Comparison of ENCODE assay signal across 27 cellular contexts in the genomic region with DNA sequence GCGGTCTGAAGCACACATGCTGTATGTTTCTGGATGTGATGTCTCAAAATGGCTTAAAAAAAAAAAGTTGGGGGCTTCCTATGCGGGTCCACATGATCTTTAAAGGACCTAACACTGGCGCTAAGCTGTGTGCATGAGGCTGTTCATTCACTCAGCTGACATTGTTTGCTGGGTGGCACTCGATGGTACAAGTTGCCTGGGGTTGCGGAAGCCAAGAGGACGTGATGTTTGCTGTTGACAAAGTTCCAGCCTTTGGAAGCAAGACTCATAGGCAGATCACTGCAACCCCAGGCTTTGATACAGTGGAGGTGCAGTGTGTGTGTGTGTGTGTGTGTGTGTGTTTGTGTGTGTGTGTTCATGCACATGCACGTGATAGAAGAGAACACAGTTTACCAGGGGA. TPM values are rescaled to one million over a fixed set of nuclear protein-coding genes. Genes with fewer than 3 reads are reported as not detected.
DNase-seq lines count a peak whose midpoint lies in the region; ATAC-seq and TF ChIP-seq lines count a peak whose summit lies in the region.
"Had no signal": no experiment of that assay in that cellular context is flagged by ENCODE, and none has a peak within 500 bp of the region (broad histone marks: within the 10 kb centered on the region; RNA-seq: fewer than 3 reads in every experiment).

No MANE protein-coding gene starts in this region.

- H3K9me3 Mint-ChIP-seq in neural progenitor cell: peaks cover 4% of the 10 kb centered on the region
- H3K9me3 Mint-ChIP-seq: activated T-cell treated with anti-CD3 and anti-CD28 coated beads, Interleukin-2, amount 50 U/mL, for 4 hours; naive thymus-derived CD4-positive, alpha-beta T cell had no signal

- no peaks in the 10 kb centered on the region for H3K9me3 ChIP-seq in right cardiac atrium (ENCODE audit: control insufficient read depth, low read length)
- no peaks in the 10 kb centered on the region for H3K9me3 ChIP-seq in neural progenitor cell (ENCODE audit: low read depth)
- H3K9me3 ChIP-seq in upper lobe of right lung: no peaks in the 10 kb centered on the region
- H3K9me3 ChIP-seq in gastroesophageal sphincter: no peaks in the 10 kb centered on the region
- no peaks in the 10 kb centered on the region for H3K9me3 ChIP-seq in T-helper 17 cell (ENCODE audit: control insufficient read depth, low read length, poor library complexity, severe bottlenecking)
- H3K9me3 ChIP-seq: adrenal gland, suprapubic skin had no signal

- H3F3A ChIP-seq in neural progenitor cell (ENCODE audit: low read depth): peaks cover 23% of the 10 kb centered on the region

- TF ChIP-seq EP300 in gastroesophageal sphincter (IDR thresholded peaks at IDR 0.05): no peak

- H3K4me1 ChIP-seq in right cardiac atrium (ENCODE audit: control insufficient read depth, insufficient read depth, low read length) (peaks cover 10% of the 10 kb centered on the region), neural progenitor cell (peaks cover 33% of the 10 kb centered on the region), upper lobe of right lung (peaks cover 13% of the 10 kb centered on the region), gastroesophageal sphincter (peaks cover 0 to 44% (median 6%) of the 10 kb centered on the region in 3 donors)

- no peak overlapping the region for H3K27ac Mint-ChIP-seq in neural progenitor cell
- H3K27ac Mint-ChIP-seq in T-helper 17 cell: no peak overlapping the region
- H3K27ac Mint-ChIP-seq: HFFc6; naive thymus-derived CD4-positive, alpha-beta T cell had no signal

- H3K4me2 ChIP-seq in neural progenitor cell: peak overlapping the region; percentile 63
- H3K4me2 ChIP-seq: KMS-11 had no signal

- no peaks in the 10 kb centered on the region for H3K79me2 ChIP-seq in neural progenitor cell (ENCODE audit: low read depth)

- H3K4me1 Mint-ChIP-seq in neural progenitor cell (peaks cover 47% of the 10 kb centered on the region), T-helper 17 cell (peaks cover 5% of the 10 kb centered on the region)

- H3K9ac ChIP-seq in neural progenitor cell: no peak overlapping the region
- H3K9ac ChIP-seq: KMS-11 had no signal

- ATAC-seq in Right ventricle myocardium superior (ENCODE audit: poor library complexity) (peak; percentile 52), right cardiac atrium (no peak), left ventricle myocardium superior (peak; percentile 49), upper lobe of right lung (peak; percentile 31), gastroesophageal sphincter (no peak), GM18505 (IDR thresholded peaks at IDR 0.05; ENCODE audit: unreplicated experiment) (no peak), T-helper 17 cell (no peak)
- ATAC-seq: activated T-cell treated with anti-CD3 and anti-CD28 coated beads, Interleukin-2, amount 50 U/mL, for 4 hours; naive thymus-derived CD4-positive, alpha-beta T cell; PC-3 had no signal

- H3K27ac ChIP-seq in right cardiac atrium (ENCODE audit: low read length) (no peak overlapping the region), neural progenitor cell (no peak overlapping the region), upper lobe of right lung (no peak overlapping the region), gastroesophageal sphincter (peak overlapping the region in 1 of 4 donors; percentile 28)
- H3K27ac ChIP-seq: adrenal gland, KMS-11, suprapubic skin had no signal

- H3K27me3 Mint-ChIP-seq in neural progenitor cell (ENCODE audit: insufficient read depth, low read depth) (peaks cover 14% of the 10 kb centered on the region), T-helper 17 cell (no peaks in the 10 kb centered on the region)
- H3K27me3 Mint-ChIP-seq: naive thymus-derived CD4-positive, alpha-beta T cell had no signal

- no peaks in the 10 kb centered on the region for H4K20me1 ChIP-seq in neural progenitor cell (ENCODE audit: low read depth)

- TF ChIP-seq CTCF in neural progenitor cell (IDR thresholded peaks at IDR 0.05) (no peak), upper lobe of right lung (IDR thresholded peaks at IDR 0.05) (no peak), gastroesophageal sphincter (IDR thresholded peaks at IDR 0.05) (no peak)

- H3K27me3 ChIP-seq in right cardiac atrium (ENCODE audit: control insufficient read depth, insufficient read depth) (no peaks in the 10 kb centered on the region), neural progenitor cell (no peaks in the 10 kb centered on the region), upper lobe of right lung (no peaks in the 10 kb centered on the region), gastroesophageal sphincter (no peaks in the 10 kb centered on the region)
- H3K27me3 ChIP-seq: adrenal gland, suprapubic skin had no signal

- H3K4me3 Mint-ChIP-seq in neural progenitor cell (no peak overlapping the region), T-helper 17 cell (no peak overlapping the region)
- H3K4me3 Mint-ChIP-seq: activated T-cell treated with anti-CD3 and anti-CD28 coated beads, Interleukin-2, amount 50 U/mL, for 4 hours; HFFc6; naive thymus-derived CD4-positive, alpha-beta T cell had no signal

- intact Hi-C loops in Right ventricle myocardium superior (cut with DNase I): no loop called here
- intact Hi-C loops in right cardiac atrium (cut with DNase I): no loop called here
- intact Hi-C loops in left ventricle myocardium superior (cut with micrococcal nuclease): no loop called here
- intact Hi-C loops in upper lobe of right lung (cut with DNase I): no loop called here

- H3K36me3 ChIP-seq in neural progenitor cell (no peaks in the 10 kb centered on the region), upper lobe of right lung (no peaks in the 10 kb centered on the region), gastroesophageal sphincter (peaks cover 0 to 23% of the 10 kb centered on the region in 2 donors)
- H3K36me3 ChIP-seq: adrenal gland, suprapubic skin had no signal

- H3K36me3 Mint-ChIP-seq in neural progenitor cell (peaks cover 6% of the 10 kb centered on the region), T-helper 17 cell (ENCODE audit: low read depth) (peaks cover 2% of the 10 kb centered on the region)

- H3K4me3 ChIP-seq in right cardiac atrium (ENCODE audit: low read length) (no peak overlapping the region), neural progenitor cell (no peak overlapping the region), upper lobe of right lung (no peak overlapping the region), gastroesophageal sphincter (no peak overlapping the region)
- H3K4me3 ChIP-seq: adrenal gland, suprapubic skin had no signal

- DNase-seq in Right ventricle myocardium superior: no peak
- DNase-seq in right cardiac atrium: no peak
- DNase-seq in left ventricle myocardium superior: no peak
- DNase-seq in neural progenitor cell (ENCODE audit: low spot score): no peak
- no peak for DNase-seq in upper lobe of right lung
- no peak for DNase-seq in T-helper 17 cell
- DNase-seq: 8988T; activated naive CD4-positive, alpha-beta T cell; activated T-cell treated with anti-CD3 and anti-CD28 coated beads, Interleukin-2, amount 50 U/mL, for 4 hours; adrenal gland; AML-193; HFFc6; kidney; mesenchymal stem cell; naive thymus-derived CD4-positive, alpha-beta T cell; NCI-H1694; NCI-H2227 treated with DMSO at 0.1 percent for 48 hours; PC-3; SIG-M5 had no signal

- WGBS in right cardiac atrium: 69% methylated on average over 7 of the region's 7 CpGs
- 85 to 87% methylated on average over 2 to 4 of the region's 7 CpGs for WGBS in gastroesophageal sphincter (ENCODE audit: low coverage in 1 of 2), 2 donors

- TF ChIP-seq POLR2A in gastroesophageal sphincter (IDR thresholded peaks at IDR 0.05) (no peak), GM18505 (IDR thresholded peaks at IDR 0.05; ENCODE audit: borderline replicate concordance, extremely low read depth, insufficient read depth, insufficient read length) (no peak)

- H2AFZ ChIP-seq in neural progenitor cell (replicated peaks): no peak overlapping the region

RNA-seq across cellular contexts. Expression of gene DNAI2, which starts 29.5 kb away (rescaled TPM):
- not detected for total RNA-seq in Right ventricle myocardium superior
- under 1 TPM in 1 of 4 donors, not detected in 3; 0.33 TPM for total RNA-seq in right cardiac atrium
- not detected for polyA plus RNA-seq in right cardiac atrium
- not detected for total RNA-seq in left ventricle myocardium superior
- total RNA-seq in neural progenitor cell (ENCODE audit: low replicate concordance): not detected in 2 replicates
- not detected for total RNA-seq in upper lobe of right lung
- not detected for total RNA-seq in gastroesophageal sphincter
- 1 to 10 TPM; 4.1 to 4.2 TPM for total RNA-seq in T-helper 17 cell
- total RNA-seq: activated T-cell treated with anti-CD3 and anti-CD28 coated beads, Interleukin-2, amount 50 U/mL, for 4 hours; epithelial cell of proximal tubule; fibroblast of villous mesenchyme; HFFc6; PC-3; posterior vena cava; skeletal muscle tissue; suprapubic skin had no signal

RNA-seq across cellular contexts. Expression of gene TTYH2, which starts 31.2 kb away (rescaled TPM):
- total RNA-seq in Right ventricle myocardium superior: 41.8 TPM
- 10 to 100 TPM; 16.7 to 30.4 (median 24.9) TPM for total RNA-seq in right cardiac atrium
- polyA plus RNA-seq in right cardiac atrium: 15.5 TPM
- total RNA-seq in left ventricle myocardium superior: 42.6 TPM
- 3.2 and 5.8 TPM in 2 replicates for total RNA-seq in neural progenitor cell (ENCODE audit: low replicate concordance)
- 7.4 TPM for total RNA-seq in upper lobe of right lung
- 1 to 10 TPM; 5.5 to 7.7 (median 6.3) TPM for total RNA-seq in gastroesophageal sphincter
- 10 to 100 TPM; 19.8 to 23.2 TPM for total RNA-seq in T-helper 17 cell

RNA-seq across cellular contexts. Expression of gene RPL38, which starts 41.1 kb away (rescaled TPM):
- total RNA-seq in Right ventricle myocardium superior: 691 TPM
- 100 to 1,000 TPM; 647 to 821 (median 732) TPM for total RNA-seq in right cardiac atrium
- 1,420 TPM for polyA plus RNA-seq in right cardiac atrium
- total RNA-seq in left ventricle myocardium superior: 724 TPM
- total RNA-seq in neural progenitor cell (ENCODE audit: low replicate concordance): 343 and 393 TPM in 2 replicates
- 659 TPM for total RNA-seq in upper lobe of right lung
- 100 to 1,000 TPM; 407 to 628 (median 526) TPM for total RNA-seq in gastroesophageal sphincter
- total RNA-seq in T-helper 17 cell: 1,000 to 10,000 TPM; 1,542 to 1,684 TPM

Comparison
In these comparisons a context has a peak if more than half of its experiments do, and no peak if none do; other contexts are left out.
1. ATAC-seq: peak in Right ventricle myocardium superior (single experiment), left ventricle myocardium superior (single experiment) and upper lobe of right lung (single experiment); none in right cardiac atrium (0 of 2), gastroesophageal sphincter (single experiment), GM18505 (single experiment) and T-helper 17 cell (single experiment).